Comparison of ENCODE assay signal across 1 cellular context in the genomic region with DNA sequence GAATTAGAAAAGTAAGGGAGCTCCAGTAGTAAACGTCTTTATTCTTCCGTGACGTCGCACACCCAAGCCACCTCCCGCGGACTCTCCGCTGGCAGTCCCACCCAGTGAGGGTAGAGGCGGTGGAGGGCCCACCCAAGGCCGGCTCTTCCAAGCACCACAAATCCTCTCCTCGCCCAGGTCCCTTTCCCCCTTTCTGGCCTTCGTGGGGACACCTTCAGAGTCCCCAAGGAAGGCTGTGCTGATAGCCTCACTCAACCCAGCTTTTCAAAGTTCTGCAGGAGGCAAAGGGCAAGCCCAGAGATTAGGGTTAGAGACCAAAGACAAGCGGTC.
TF ChIP-seq lines count a peak whose summit lies in the region.

No MANE protein-coding gene starts in this region.

TF ChIP-seq in K562, 482 proteins besides CTCF, POLR2A, EP300 and RAD21 (continued from another document):
- TF ChIP-seq, protein P1, sequence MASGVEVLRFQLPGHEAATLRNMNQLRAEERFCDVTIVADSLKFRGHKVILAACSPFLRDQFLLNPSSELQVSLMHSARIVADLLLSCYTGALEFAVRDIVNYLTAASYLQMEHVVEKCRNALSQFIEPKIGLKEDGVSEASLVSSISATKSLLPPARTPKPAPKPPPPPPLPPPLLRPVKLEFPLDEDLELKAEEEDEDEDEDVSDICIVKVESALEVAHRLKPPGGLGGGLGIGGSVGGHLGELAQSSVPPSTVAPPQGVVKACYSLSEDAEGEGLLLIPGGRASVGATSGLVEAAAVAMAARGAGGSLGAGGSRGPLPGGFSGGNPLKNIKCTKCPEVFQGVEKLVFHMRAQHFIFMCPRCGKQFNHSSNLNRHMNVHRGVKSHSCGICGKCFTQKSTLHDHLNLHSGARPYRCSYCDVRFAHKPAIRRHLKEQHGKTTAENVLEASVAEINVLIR (CRISPR knock-in tag; IDR thresholded peaks at IDR 0.05), result peak; percentile 5; the same call in 1 of the 2 replicates
- TF ChIP-seq DMBX1 (CRISPR knock-in tag; IDR thresholded peaks at IDR 0.05; ENCODE audit: borderline replicate concordance) (peak; percentile 50; the same call in 1 of the 2 replicates), ZNF695 (CRISPR knock-in tag; IDR thresholded peaks at IDR 0.05) (0 out of 2 replicates have a peak, but pooled peaks have one; percentile 60), MXI1 (IDR thresholded peaks at IDR 0.05; ENCODE audit: low read depth, low read length) (peak; percentile 6; the same call in 1 of the 2 replicates), KLF10 (CRISPR knock-in tag; IDR thresholded peaks at IDR 0.05) (no peak), NCOR1 (IDR thresholded peaks at IDR 0.05) (no peak), TAF1 (IDR thresholded peaks at IDR 0.05; ENCODE audit: control insufficient read depth, extremely low read depth, insufficient read depth, low read length, severe bottlenecking) (peak; percentile 2), SMAD2 (IDR thresholded peaks at IDR 0.05; ENCODE audit: low read depth, low read length) (no peak)
- TF ChIP-seq, protein P2, sequence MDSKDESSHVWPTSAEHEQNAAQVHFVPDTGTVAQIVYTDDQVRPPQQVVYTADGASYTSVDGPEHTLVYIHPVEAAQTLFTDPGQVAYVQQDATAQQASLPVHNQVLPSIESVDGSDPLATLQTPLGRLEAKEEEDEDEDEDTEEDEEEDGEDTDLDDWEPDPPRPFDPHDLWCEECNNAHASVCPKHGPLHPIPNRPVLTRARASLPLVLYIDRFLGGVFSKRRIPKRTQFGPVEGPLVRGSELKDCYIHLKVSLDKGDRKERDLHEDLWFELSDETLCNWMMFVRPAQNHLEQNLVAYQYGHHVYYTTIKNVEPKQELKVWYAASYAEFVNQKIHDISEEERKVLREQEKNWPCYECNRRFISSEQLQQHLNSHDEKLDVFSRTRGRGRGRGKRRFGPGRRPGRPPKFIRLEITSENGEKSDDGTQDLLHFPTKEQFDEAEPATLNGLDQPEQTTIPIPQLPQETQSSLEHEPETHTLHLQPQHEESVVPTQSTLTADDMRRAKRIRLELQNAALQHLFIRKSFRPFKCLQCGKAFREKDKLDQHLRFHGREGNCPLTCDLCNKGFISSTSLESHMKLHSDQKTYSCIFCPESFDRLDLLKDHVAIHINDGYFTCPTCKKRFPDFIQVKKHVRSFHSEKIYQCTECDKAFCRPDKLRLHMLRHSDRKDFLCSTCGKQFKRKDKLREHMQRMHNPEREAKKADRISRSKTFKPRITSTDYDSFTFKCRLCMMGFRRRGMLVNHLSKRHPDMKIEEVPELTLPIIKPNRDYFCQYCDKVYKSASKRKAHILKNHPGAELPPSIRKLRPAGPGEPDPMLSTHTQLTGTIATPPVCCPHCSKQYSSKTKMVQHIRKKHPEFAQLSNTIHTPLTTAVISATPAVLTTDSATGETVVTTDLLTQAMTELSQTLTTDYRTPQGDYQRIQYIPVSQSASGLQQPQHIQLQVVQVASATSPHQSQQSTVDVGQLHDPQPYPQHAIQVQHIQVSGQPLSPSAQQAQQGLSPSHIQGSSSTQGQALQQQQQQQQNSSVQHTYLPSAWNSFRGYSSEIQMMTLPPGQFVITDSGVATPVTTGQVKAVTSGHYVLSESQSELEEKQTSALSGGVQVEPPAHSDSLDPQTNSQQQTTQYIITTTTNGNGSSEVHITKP (IDR thresholded peaks at IDR 0.05; ENCODE audit: partially characterized antibody), result no peak
